In the genomic region with DNA sequence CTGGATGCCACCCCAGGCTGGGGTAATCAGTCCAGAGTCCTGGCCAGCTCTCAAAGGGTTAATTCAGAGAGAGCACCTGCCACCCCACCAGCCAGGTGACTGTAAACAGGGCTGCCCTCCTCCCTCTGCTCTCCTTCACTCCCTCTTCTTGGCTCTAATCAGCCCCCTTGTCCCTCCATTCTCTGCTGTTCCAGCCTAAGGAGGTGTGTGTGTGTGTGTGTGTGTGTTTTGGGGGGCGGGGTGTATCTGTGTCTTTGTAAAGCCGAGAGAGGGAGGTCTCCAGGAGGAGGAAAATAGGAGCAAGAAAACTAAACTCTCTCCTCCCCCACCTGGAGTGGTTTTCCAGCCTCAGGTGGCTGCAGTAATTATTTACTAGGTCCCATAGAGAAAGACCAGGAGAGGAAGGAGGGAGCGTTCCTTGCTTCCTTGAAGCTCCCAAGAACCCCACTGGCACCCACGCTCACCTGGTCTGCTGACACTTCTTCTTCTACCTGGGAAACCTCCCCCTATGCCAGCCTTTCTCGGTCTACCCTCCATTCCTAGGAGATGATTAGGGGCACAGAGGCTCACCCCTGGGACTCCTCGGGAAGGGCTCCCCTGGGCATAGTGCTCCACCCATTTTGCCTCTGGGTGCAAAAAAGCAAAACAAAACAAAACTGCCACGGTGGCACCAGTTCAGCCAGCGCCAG, we compare ENCODE assay signal across 6 cellular contexts. TPM values are rescaled to one million over a fixed set of nuclear protein-coding genes. Genes with fewer than 3 reads are reported as not detected.
A peak's percentile ranks its signal among the peaks of the same experiment; 100 is the strongest.
DNase-seq lines count a peak whose midpoint lies in the region; ATAC-seq, FAIRE-seq and TF ChIP-seq lines count a peak whose summit lies in the region.

No MANE protein-coding gene starts in this region.

- intact Hi-C loops in right cardiac atrium (cut with DNase I), result no loop called here
- intact Hi-C loops in Right ventricle myocardium inferior (cut with DNase I), result no loop called here

- H4K91ac ChIP-seq in H1 (replicated peaks; ENCODE audit: insufficient read length, low read length), result no peak overlapping the region

- H3K27ac ChIP-seq in right cardiac atrium (ENCODE audit: low read length) (no peak overlapping the region), H1 (ENCODE audit: low read depth, low read length) (no peak overlapping the region; the same call in 1 of the 2 replicates)

- H4K20me1 ChIP-seq in H1 (replicated peaks in 1 of 2; ENCODE audit: control insufficient read depth in 1 of 2, insufficient read depth in 2 of 2, low read length in 2 of 2), result no peaks in the 10 kb centered on the region

- H3K56ac ChIP-seq in H1 (replicated peaks; ENCODE audit: insufficient read length, low read depth, low read length), result no peak overlapping the region

- peak overlapping the region; percentile 39; the same call in 1 of the 2 replicates for H2AK5ac ChIP-seq in H1 (ENCODE audit: low read depth, low read length)

- no peaks in the 10 kb centered on the region; the same call in 1 of the 2 replicates for H3K23me2 ChIP-seq in H1 (ENCODE audit: low read depth, low read length)

- 0 out of 2 replicates have a peak overlapping the region, but pooled peaks have one; percentile 39 for H2BK12ac ChIP-seq in H1 (ENCODE audit: low read depth, low read length)

- no peaks in the 10 kb centered on the region for H3K9me3 ChIP-seq in right cardiac atrium (ENCODE audit: control insufficient read depth, low read length)
- no peaks in the 10 kb centered on the region for H3K9me3 ChIP-seq in H1 (ENCODE audit: insufficient read depth in 2 of 2, low read depth in 1 of 2, low read length in 1 of 2)

- DNase-seq in right cardiac atrium (peak in 2 of 3 donors; percentile 4 to 10), Right ventricle myocardium inferior (ENCODE audit: missing footprints) (no peak), H1 (ENCODE audit: low read depth in 1 of 2, low spot score in 2 of 2) (peak in 1 of 2 experiments; percentile 52), type B pancreatic cell (ENCODE audit: extremely low spot score, unreplicated experiment) (no peak)

- TF ChIP-seq POLR2A in H1 (IDR thresholded peaks at IDR 0.05; ENCODE audit: control extremely low read depth in 1 of 2, low read depth in 2 of 2, low read length in 2 of 2), result no peak

- no peak overlapping the region for H2BK15ac ChIP-seq in H1 (ENCODE audit: low read length)

- no peak overlapping the region for H3K14ac ChIP-seq in H1 (ENCODE audit: insufficient read length)

- H3K27me3 ChIP-seq in right cardiac atrium (ENCODE audit: control insufficient read depth, insufficient read depth) (no peaks in the 10 kb centered on the region), H1 (replicated peaks in 1 of 4; ENCODE audit: control insufficient read depth in 3 of 4, extremely low read depth in 1 of 4, insufficient read depth in 3 of 4, low read length in 3 of 4) (no peaks in the 10 kb centered on the region)

- H3K36me3 Mint-ChIP-seq in type B pancreatic cell, result no peaks in the 10 kb centered on the region

- H3K4me3 Mint-ChIP-seq in type B pancreatic cell, result no peak overlapping the region

- peaks cover 0 to 11% (median 6%) of the 10 kb centered on the region in 4 experiments; a peak in 5 of 8 replicates for H3K36me3 ChIP-seq in H1 (ENCODE audit: control insufficient read depth in 2 of 4, insufficient read depth in 4 of 4, low read length in 3 of 4)

- ATAC-seq in right cardiac atrium (peak in 1 of 2 donors; percentile 2), Right ventricle myocardium inferior (no peak), GM21529 (IDR thresholded peaks at IDR 0.05; ENCODE audit: unreplicated experiment) (no peak), GM19328 (IDR thresholded peaks at IDR 0.05; ENCODE audit: unreplicated experiment) (no peak)

- no peaks in the 10 kb centered on the region for H3K9me3 Mint-ChIP-seq in type B pancreatic cell

- FAIRE-seq in H1 (lab: Jason Lieb, UNC), result no peak

- TF ChIP-seq RAD21 in H1 (IDR thresholded peaks at IDR 0.05 in 1 of 2, conservative IDR thresholded peaks at IDR 0.05 in 1 of 2; ENCODE audit: low read depth in 2 of 2, low read length in 2 of 2), result no peak

- H3K4me2 ChIP-seq in H1 (ENCODE audit: insufficient read depth in 1 of 2, low read depth in 2 of 2, low read length in 2 of 2), result peak overlapping the region; percentile 36 to 54; a peak in 2 of 4 replicates

- POLR2A ChIA-PET in H1 (lab: Charles Lee; ENCODE audit: partially characterized antibody), result interaction anchor here (0.8 to 20.5 kb wide), 6 partner anchors 9 to 216 kb away, joined by 3 to 512 read pairs (median 8); a partner anchor contains a TSS

- no peaks in the 10 kb centered on the region for H3K79me2 ChIP-seq in H1 (ENCODE audit: control insufficient read depth in 1 of 2, insufficient read depth in 2 of 2, low read length in 2 of 2)

- H2AFZ ChIP-seq in H1 (ENCODE audit: low read length), result no peak overlapping the region

- peak overlapping the region; percentile 48 for H3K27ac Mint-ChIP-seq in type B pancreatic cell

- no peak overlapping the region; the same call in 1 of the 2 replicates for H4K8ac ChIP-seq in H1 (ENCODE audit: extremely low read depth, insufficient read depth, low read length)

- H3K27me3 Mint-ChIP-seq in type B pancreatic cell, result no peaks in the 10 kb centered on the region

- TF ChIP-seq CTCF in H1 (IDR thresholded peaks at IDR 0.05; ENCODE audit: control extremely low read depth in 1 of 3, insufficient read depth in 1 of 3, low read depth in 1 of 3, low read length in 3 of 3) (no peak), type B pancreatic cell (conservative IDR thresholded peaks at IDR 0.05) (no peak)

- WGBS in right cardiac atrium, result 61% methylated on average over 8 of the region's 8 CpGs
- 61% methylated on average over 8 of the region's 8 CpGs; no CpG with 5 or more reads in 1 of the 2 experiments for WGBS in H1 (ENCODE audit: extremely low coverage in 1 of 2, insufficient coverage in 1 of 2, insufficient read length in 1 of 2, insufficient replicate concordance in 2 of 2, low coverage in 1 of 2, low lambda C conversion rate in 2 of 2, missing lambda C conversion rate in 1 of 2), 2 experiments

- H3K79me1 ChIP-seq in H1 (ENCODE audit: low read depth, low read length), result no peaks in the 10 kb centered on the region

- no peak overlapping the region; a peak in 2 of 7 replicates for H3K9ac ChIP-seq in H1 (replicated peaks in 1 of 4; ENCODE audit: extremely low read depth in 1 of 4, low read depth in 3 of 4, low read length in 3 of 4)

- no peak for TF ChIP-seq EP300 in H1 (IDR thresholded peaks at IDR 0.05; ENCODE audit: borderline replicate concordance in 1 of 2, low read depth in 2 of 2, low read length in 2 of 2)

- peak overlapping the region; percentile 48; the same call in 1 of the 2 replicates for H2BK20ac ChIP-seq in H1 (ENCODE audit: low read length)

- H3K4ac ChIP-seq in H1 (replicated peaks; ENCODE audit: insufficient read length, low read depth, low read length), result no peak overlapping the region

- no peak overlapping the region for H4K5ac ChIP-seq in H1 (ENCODE audit: insufficient read length, low read depth, low read length)

- no peak overlapping the region for H3K23ac ChIP-seq in H1 (ENCODE audit: insufficient read length)

- 0 out of 2 replicates have a peak overlapping the region, but pooled peaks have one; percentile 7 for H2BK5ac ChIP-seq in H1 (ENCODE audit: low read depth, low read length)

- no peak overlapping the region for H2BK120ac ChIP-seq in H1 (replicated peaks; ENCODE audit: low read depth, low read length)

- H3K4me1 ChIP-seq in right cardiac atrium (ENCODE audit: control insufficient read depth, insufficient read depth, low read length) (no peaks in the 10 kb centered on the region), H1 (replicated peaks in 1 of 4; ENCODE audit: control insufficient read depth in 3 of 4, insufficient read depth in 4 of 4, low read length in 3 of 4) (peaks cover 4 to 20% (median 11%) of the 10 kb centered on the region in 4 experiments)

- peaks cover 9% of the 10 kb centered on the region for H3K4me1 Mint-ChIP-seq in type B pancreatic cell (ENCODE audit: unreplicated experiment)

- CTCF ChIA-PET in H1 (lab: Charles Lee; ENCODE audit: partially characterized antibody), result interaction anchor here (0.7 to 6.1 kb wide), 6 partner anchors 9 to 142 kb away, joined by 3 to 38 read pairs (median 4); a partner anchor contains a TSS

- peak overlapping the region; percentile 71 for H3K18ac ChIP-seq in H1 (ENCODE audit: extremely low read depth, low read length)

- H3K4me3 ChIP-seq in right cardiac atrium (ENCODE audit: low read length), result no peak overlapping the region
- H3K4me3 ChIP-seq in H1 (ENCODE audit: extremely low read depth in 1 of 4, insufficient read depth in 2 of 4, low read depth in 3 of 4, low read length in 4 of 4), result peak overlapping the region in 1 of 4 experiments; percentile 10; a peak in 2 of 8 replicates

RNA-seq across cellular contexts. Expression of a gene that starts 12.8 kb away (rescaled TPM):
- under 1 TPM; 0.17 to 0.37 (median 0.26) TPM for total RNA-seq in right cardiac atrium
- 0.18 TPM for polyA plus RNA-seq in right cardiac atrium
- 0.16 TPM for total RNA-seq in Right ventricle myocardium inferior
- 15.0 and 15.5 TPM in 2 replicates for total RNA-seq in H1 (2021; fragmentation: NEBNext Ultra II Directional; extraction: Animal tissue kit (Norgen Biotek cat#: 25700))
- 21.6 and 34.7 TPM in 2 replicates for polyA plus RNA-seq in H1 (2011; rRNA removed)
- 29.4 TPM for polyA plus RNA-seq in H1 (2011; cell fraction: cytosol; rRNA removed)
- polyA plus RNA-seq in H1 (2011; cell fraction: nucleus; rRNA removed), result 94.4 TPM
- 18.2 to 22.5 TPM (median 20.8 TPM) in 4 replicates for polyA plus RNA-seq in H1 (2012, experiment 1 of 2)
- 12.6 TPM for polyA plus RNA-seq in H1 (2012, experiment 2 of 2)
- 11.7 TPM for polyA plus RNA-seq in H1 (2013, experiment 1 of 2)
- 9.4 TPM for polyA plus RNA-seq in H1 (2013, experiment 2 of 2)
- 11.4 and 11.5 TPM in 2 replicates for polyA minus RNA-seq in H1 (2011; rRNA and poly(A)+ RNA removed)
- polyA minus RNA-seq in H1 (2011; cell fraction: cytosol; rRNA and poly(A)+ RNA removed), result 13.7 TPM
- 28.4 TPM for polyA minus RNA-seq in H1 (2011; cell fraction: nucleus; rRNA and poly(A)+ RNA removed)
- total RNA-seq in type B pancreatic cell (ENCODE audit: low replicate concordance), result 2.0 and 8.1 TPM in 2 replicates

RNA-seq across cellular contexts. Expression of a gene that starts 13.3 kb away (rescaled TPM):
- total RNA-seq in right cardiac atrium (100 to 1,000 TPM; 122 to 150 (median 130) TPM), Right ventricle myocardium inferior (118 TPM), type B pancreatic cell (ENCODE audit: low replicate concordance) (173 and 179 TPM in 2 replicates)
- polyA plus RNA-seq in right cardiac atrium (217 TPM), H1 (2011; rRNA removed) (317 and 419 TPM in 2 replicates)
- total RNA-seq in H1 (2021; fragmentation: NEBNext Ultra II Directional; extraction: Animal tissue kit (Norgen Biotek cat#: 25700)), result 146 TPM in 2 replicates
- polyA plus RNA-seq in H1 (2011; cell fraction: cytosol; rRNA removed), result 199 TPM
- polyA plus RNA-seq in H1 (2011; cell fraction: nucleus; rRNA removed), result 287 TPM
- polyA plus RNA-seq in H1 (2012, experiment 1 of 2), result 150 to 268 TPM (median 247 TPM) in 4 replicates
- 705 TPM for polyA plus RNA-seq in H1 (2012, experiment 2 of 2)
- polyA plus RNA-seq in H1 (2013, experiment 1 of 2), result 290 TPM
- 399 TPM for polyA plus RNA-seq in H1 (2013, experiment 2 of 2)
- 107 and 146 TPM in 2 replicates for polyA minus RNA-seq in H1 (2011; rRNA and poly(A)+ RNA removed)
- polyA minus RNA-seq in H1 (2011; cell fraction: cytosol; rRNA and poly(A)+ RNA removed), result 86.3 TPM
- 82.9 TPM for polyA minus RNA-seq in H1 (2011; cell fraction: nucleus; rRNA and poly(A)+ RNA removed)

RNA-seq across cellular contexts. Expression of a gene that starts 21.3 kb away (rescaled TPM):
- total RNA-seq in right cardiac atrium, result 10 to 100 TPM; 16.5 to 33.4 (median 20.1) TPM
- 19.6 TPM for polyA plus RNA-seq in right cardiac atrium
- total RNA-seq in Right ventricle myocardium inferior, result 5.7 TPM
- total RNA-seq in H1 (2021; fragmentation: NEBNext Ultra II Directional; extraction: Animal tissue kit (Norgen Biotek cat#: 25700)), result 2.6 and 3.0 TPM in 2 replicates
- polyA plus RNA-seq in H1 (2011; rRNA removed), result 3.5 and 5.0 TPM in 2 replicates
- 4.2 TPM for polyA plus RNA-seq in H1 (2011; cell fraction: cytosol; rRNA removed)
- polyA plus RNA-seq in H1 (2011; cell fraction: nucleus; rRNA removed), result 19.8 TPM
- 8.5 to 12.1 TPM (median 11.0 TPM) in 4 replicates for polyA plus RNA-seq in H1 (2012, experiment 1 of 2)
- 4.6 TPM for polyA plus RNA-seq in H1 (2012, experiment 2 of 2)
- polyA plus RNA-seq in H1 (2013, experiment 1 of 2), result 3.6 TPM
- polyA plus RNA-seq in H1 (2013, experiment 2 of 2), result 3.4 TPM
- polyA minus RNA-seq in H1 (2011; rRNA and poly(A)+ RNA removed), result 5.1 and 6.1 TPM in 2 replicates
- polyA minus RNA-seq in H1 (2011; cell fraction: cytosol; rRNA and poly(A)+ RNA removed), result 2.2 TPM
- polyA minus RNA-seq in H1 (2011; cell fraction: nucleus; rRNA and poly(A)+ RNA removed), result 9.2 TPM
- total RNA-seq in type B pancreatic cell (ENCODE audit: low replicate concordance), result 23.2 and 28.0 TPM in 2 replicates

RNA-seq across cellular contexts. Expression of a gene that starts 22.1 kb away (rescaled TPM):
- 10 to 100 TPM; 20.1 to 24.3 (median 21.1) TPM for total RNA-seq in right cardiac atrium
- 31.9 TPM for polyA plus RNA-seq in right cardiac atrium
- total RNA-seq in Right ventricle myocardium inferior, result 16.5 TPM
- total RNA-seq in H1 (2021; fragmentation: NEBNext Ultra II Directional; extraction: Animal tissue kit (Norgen Biotek cat#: 25700)), result 47.9 and 55.0 TPM in 2 replicates
- polyA plus RNA-seq in H1 (2011; rRNA removed), result 131 and 161 TPM in 2 replicates
- polyA plus RNA-seq in H1 (2011; cell fraction: cytosol; rRNA removed), result 108 TPM
- 98.3 TPM for polyA plus RNA-seq in H1 (2011; cell fraction: nucleus; rRNA removed)
- 52.9 to 74.3 TPM (median 71.2 TPM) in 4 replicates for polyA plus RNA-seq in H1 (2012, experiment 1 of 2)
- 106 TPM for polyA plus RNA-seq in H1 (2012, experiment 2 of 2)
- polyA plus RNA-seq in H1 (2013, experiment 1 of 2), result 37.2 TPM
- polyA plus RNA-seq in H1 (2013, experiment 2 of 2), result 36.4 TPM
- polyA minus RNA-seq in H1 (2011; rRNA and poly(A)+ RNA removed), result 39.0 and 48.9 TPM in 2 replicates
- 31.5 TPM for polyA minus RNA-seq in H1 (2011; cell fraction: cytosol; rRNA and poly(A)+ RNA removed)
- 29.7 TPM for polyA minus RNA-seq in H1 (2011; cell fraction: nucleus; rRNA and poly(A)+ RNA removed)
- total RNA-seq in type B pancreatic cell (ENCODE audit: low replicate concordance), result 34.0 and 44.2 TPM in 2 replicates

RNA-seq across cellular contexts. Expression of a gene that starts 46.1 kb away (rescaled TPM):
- 10 to 100 TPM; 71.2 to 81.6 (median 74.6) TPM for total RNA-seq in right cardiac atrium
- polyA plus RNA-seq in right cardiac atrium, result 186 TPM
- 55.7 TPM for total RNA-seq in Right ventricle myocardium inferior
- total RNA-seq in H1 (2021; fragmentation: NEBNext Ultra II Directional; extraction: Animal tissue kit (Norgen Biotek cat#: 25700)), result 44.8 and 49.3 TPM in 2 replicates
- polyA plus RNA-seq in H1 (2011; rRNA removed), result 227 and 349 TPM in 2 replicates
- polyA plus RNA-seq in H1 (2011; cell fraction: cytosol; rRNA removed), result 166 TPM
- 111 TPM for polyA plus RNA-seq in H1 (2011; cell fraction: nucleus; rRNA removed)
- 30.1 to 106 TPM (median 79.5 TPM) in 4 replicates for polyA plus RNA-seq in H1 (2012, experiment 1 of 2)
- 141 TPM for polyA plus RNA-seq in H1 (2012, experiment 2 of 2)
- 184 TPM for polyA plus RNA-seq in H1 (2013, experiment 1 of 2)
- polyA plus RNA-seq in H1 (2013, experiment 2 of 2), result 217 TPM
- polyA minus RNA-seq in H1 (2011; rRNA and poly(A)+ RNA removed), result 6.9 and 13.7 TPM in 2 replicates
- polyA minus RNA-seq in H1 (2011; cell fraction: cytosol; rRNA and poly(A)+ RNA removed), result 6.6 TPM
- polyA minus RNA-seq in H1 (2011; cell fraction: nucleus; rRNA and poly(A)+ RNA removed), result 11.4 TPM
- total RNA-seq in type B pancreatic cell (ENCODE audit: low replicate concordance), result 73.9 and 75.3 TPM in 2 replicates

Comparison
In these comparisons a context has a peak if more than half of its experiments do, and no peak if none do; other contexts are left out.
1. DNase-seq: peak in right cardiac atrium (2 of 3); none in Right ventricle myocardium inferior (single experiment) and type B pancreatic cell (single experiment).